17 cellular contexts compared by ENCODE assay signal in the genomic region with DNA sequence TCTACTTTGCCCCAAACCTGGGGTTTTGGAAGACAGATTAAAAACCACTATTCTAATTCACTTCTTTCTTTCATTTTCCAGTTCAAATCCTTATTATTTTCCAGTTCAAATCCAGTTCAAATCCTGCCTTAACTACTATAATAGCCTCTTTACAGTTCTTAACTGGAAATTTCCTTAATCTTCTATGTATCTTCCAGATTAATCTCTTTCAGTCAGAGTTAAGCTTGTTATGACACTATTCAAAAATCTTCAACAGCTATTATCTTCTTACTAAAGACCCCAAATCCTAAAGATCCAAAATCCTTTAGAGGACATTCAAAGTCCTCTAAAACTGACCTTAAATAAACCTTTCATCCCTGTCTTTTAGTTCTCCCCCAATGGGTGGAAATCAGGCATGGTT. TPM values are rescaled to one million over a fixed set of nuclear protein-coding genes. Genes with fewer than 3 reads are reported as not detected.
DNase-seq lines count a peak whose midpoint lies in the region; ATAC-seq and TF ChIP-seq lines count a peak whose summit lies in the region.
"Had no signal": no experiment of that assay in that cellular context is flagged by ENCODE, and none has a peak within 500 bp of the region (broad histone marks: within the 10 kb centered on the region; RNA-seq: fewer than 3 reads in every experiment).

No MANE protein-coding gene starts in this region.

- peaks cover 0 to 4% (median 0%) of the 10 kb centered on the region in 3 experiments for H3K36me3 ChIP-seq in naive thymus-derived CD4-positive, alpha-beta T cell (ENCODE audit: control insufficient read depth in 2 of 3, insufficient read depth in 3 of 3, low read length in 3 of 3)

- no peak overlapping the region for H3K4me3 Mint-ChIP-seq in activated CD8-positive, alpha-beta T cell treated with anti-CD3 and anti-CD28 coated beads for 36 hours
- no peak overlapping the region for H3K4me3 Mint-ChIP-seq in activated CD8-positive, alpha-beta T cell treated with anti-CD3 and anti-CD28 coated beads, Interleukin-2, amount 10 ng/mL, durations not matched to agents 7 days and 5 days
- H3K4me3 Mint-ChIP-seq in dendritic cell treated with granulocyte-macrophage colony-stimulating factor and Interleukin-4, amounts not matched to agents 40 ng/mL and 50 ng/mL, for 4 days: no peak overlapping the region
- H3K4me3 Mint-ChIP-seq in stimulated activated naive B cell treated with anti-CD40 and anti-IgM and Interleukin-4, amounts not matched to agents 10 μg/mL and 1 μg/mL and 100 μg/mL, for 72 hours: no peak overlapping the region
- H3K4me3 Mint-ChIP-seq in naive thymus-derived CD4-positive, alpha-beta T cell: no peak overlapping the region

- CTCF ChIA-PET in activated CD8-positive, alpha-beta T cell treated with anti-CD3 and anti-CD28 coated beads for 36 hours (lab: Charles Lee): interaction anchor here (10.8 kb wide), 1 partner anchor 74 kb away, joined by 191 read pairs; no protein-coding TSS in a partner anchor
- CTCF ChIA-PET in activated CD8-positive, alpha-beta T cell treated with anti-CD3 and anti-CD28 coated beads, Interleukin-2, amount 10 ng/mL, durations not matched to agents 7 days and 5 days (lab: Charles Lee): interaction anchor here (16.2 kb wide), 1 partner anchor 73 kb away, joined by 212 read pairs; no protein-coding TSS in a partner anchor
- CTCF ChIA-PET in naive thymus-derived CD4-positive, alpha-beta T cell (lab: Charles Lee): no interaction called here

- no peak overlapping the region for H3K4me3 ChIP-seq in naive thymus-derived CD4-positive, alpha-beta T cell (ENCODE audit: low read length)

- no peak for DNase-seq in activated CD8-positive, alpha-beta T cell treated with anti-CD3 and anti-CD28 coated beads for 36 hours
- DNase-seq in activated CD8-positive, alpha-beta T cell treated with anti-CD3 and anti-CD28 coated beads, Interleukin-2, amount 10 ng/mL, durations not matched to agents 7 days and 5 days: no peak
- DNase-seq in NCI-H82 (lab: John Stamatoyannopoulos, UW): peak; percentile 81
- DNase-seq in stimulated activated naive B cell treated with anti-CD40 and anti-IgM and Interleukin-4, amounts not matched to agents 10 μg/mL and 1 μg/mL and 100 μg/mL, for 72 hours: no peak
- DNase-seq in naive thymus-derived CD4-positive, alpha-beta T cell: no peak
- no peak for DNase-seq in central memory CD4-positive, alpha-beta T cell
- DNase-seq: DMS79, Karpas-422, NCI-H1417, NCI-H1930, NCI-H2171, NCI-H446 treated with DMSO at 0.1 percent for 48 hours, SIG-M5 had no signal

- no peaks in the 10 kb centered on the region for H3K9me3 Mint-ChIP-seq in activated CD8-positive, alpha-beta T cell treated with anti-CD3 and anti-CD28 coated beads for 36 hours
- H3K9me3 Mint-ChIP-seq in activated CD8-positive, alpha-beta T cell treated with anti-CD3 and anti-CD28 coated beads, Interleukin-2, amount 10 ng/mL, durations not matched to agents 7 days and 5 days (ENCODE audit: insufficient read depth): no peaks in the 10 kb centered on the region
- H3K9me3 Mint-ChIP-seq in dendritic cell treated with granulocyte-macrophage colony-stimulating factor and Interleukin-4, amounts not matched to agents 40 ng/mL and 50 ng/mL, for 4 days: no peaks in the 10 kb centered on the region
- H3K9me3 Mint-ChIP-seq in stimulated activated naive B cell treated with anti-CD40 and anti-IgM and Interleukin-4, amounts not matched to agents 10 μg/mL and 1 μg/mL and 100 μg/mL, for 72 hours: no peaks in the 10 kb centered on the region
- H3K9me3 Mint-ChIP-seq in naive thymus-derived CD4-positive, alpha-beta T cell: no peaks in the 10 kb centered on the region

- H3K9me3 ChIP-seq in naive thymus-derived CD4-positive, alpha-beta T cell (ENCODE audit: control insufficient read depth in 2 of 3, low read length in 3 of 3): no peaks in the 10 kb centered on the region

- peak overlapping the region; percentile 30 for H3K27ac Mint-ChIP-seq in activated CD8-positive, alpha-beta T cell treated with anti-CD3 and anti-CD28 coated beads for 36 hours
- no peak overlapping the region for H3K27ac Mint-ChIP-seq in activated CD8-positive, alpha-beta T cell treated with anti-CD3 and anti-CD28 coated beads, Interleukin-2, amount 10 ng/mL, durations not matched to agents 7 days and 5 days
- H3K27ac Mint-ChIP-seq in dendritic cell treated with granulocyte-macrophage colony-stimulating factor and Interleukin-4, amounts not matched to agents 40 ng/mL and 50 ng/mL, for 4 days: peak overlapping the region; percentile 12
- H3K27ac Mint-ChIP-seq in stimulated activated naive B cell treated with anti-CD40 and anti-IgM and Interleukin-4, amounts not matched to agents 10 μg/mL and 1 μg/mL and 100 μg/mL, for 72 hours: peak overlapping the region; percentile 47
- peak overlapping the region in 3 of 9 donors; percentile 9 to 53 (median 13) for H3K27ac Mint-ChIP-seq in naive thymus-derived CD4-positive, alpha-beta T cell

- intact Hi-C loops in activated CD8-positive, alpha-beta T cell treated with anti-CD3 and anti-CD28 coated beads for 36 hours (cut with micrococcal nuclease): no loop called here
- intact Hi-C loops in dendritic cell treated with granulocyte-macrophage colony-stimulating factor and Interleukin-4, amounts not matched to agents 40 ng/mL and 50 ng/mL, for 4 days (cut with micrococcal nuclease): no loop called here
- intact Hi-C loops in naive thymus-derived CD4-positive, alpha-beta T cell (cut with micrococcal nuclease): no loop called here

- H3K4me1 Mint-ChIP-seq in activated CD8-positive, alpha-beta T cell treated with anti-CD3 and anti-CD28 coated beads for 36 hours (ENCODE audit: low read depth): peaks cover 30% of the 10 kb centered on the region
- peaks cover 18% of the 10 kb centered on the region for H3K4me1 Mint-ChIP-seq in activated CD8-positive, alpha-beta T cell treated with anti-CD3 and anti-CD28 coated beads, Interleukin-2, amount 10 ng/mL, durations not matched to agents 7 days and 5 days (ENCODE audit: low read depth)
- peaks cover 20% of the 10 kb centered on the region for H3K4me1 Mint-ChIP-seq in dendritic cell treated with granulocyte-macrophage colony-stimulating factor and Interleukin-4, amounts not matched to agents 40 ng/mL and 50 ng/mL, for 4 days (ENCODE audit: low read depth)
- peaks cover 28 to 57% of the 10 kb centered on the region in 2 donors for H3K4me1 Mint-ChIP-seq in stimulated activated naive B cell treated with anti-CD40 and anti-IgM and Interleukin-4, amounts not matched to agents 10 μg/mL and 1 μg/mL and 100 μg/mL, for 72 hours
- H3K4me1 Mint-ChIP-seq in naive thymus-derived CD4-positive, alpha-beta T cell: peaks cover 7 to 34% (median 26%) of the 10 kb centered on the region in 7 donors

- peaks cover 0 to 5% of the 10 kb centered on the region in 2 donors for H3K4me1 ChIP-seq in naive thymus-derived CD4-positive, alpha-beta T cell (ENCODE audit: control insufficient read depth in 2 of 2, insufficient read depth in 2 of 2, low read length in 2 of 2)

- TF ChIP-seq CTCF in activated CD8-positive, alpha-beta T cell treated with anti-CD3 and anti-CD28 coated beads for 36 hours (IDR thresholded peaks at IDR 0.05): no peak

- no peaks in the 10 kb centered on the region for H3K27me3 ChIP-seq in naive thymus-derived CD4-positive, alpha-beta T cell (ENCODE audit: control insufficient read depth in 2 of 2, insufficient read depth in 2 of 2, low read length in 2 of 2)

- no peak overlapping the region for H3K27ac ChIP-seq in naive thymus-derived CD4-positive, alpha-beta T cell (ENCODE audit: low read depth, low read length)
- H3K27ac ChIP-seq: C4-2B had no signal

- peaks cover 4% of the 10 kb centered on the region for H3K36me3 Mint-ChIP-seq in activated CD8-positive, alpha-beta T cell treated with anti-CD3 and anti-CD28 coated beads for 36 hours (ENCODE audit: low read depth)
- peaks cover 5% of the 10 kb centered on the region for H3K36me3 Mint-ChIP-seq in activated CD8-positive, alpha-beta T cell treated with anti-CD3 and anti-CD28 coated beads, Interleukin-2, amount 10 ng/mL, durations not matched to agents 7 days and 5 days (ENCODE audit: low read depth)
- H3K36me3 Mint-ChIP-seq in dendritic cell treated with granulocyte-macrophage colony-stimulating factor and Interleukin-4, amounts not matched to agents 40 ng/mL and 50 ng/mL, for 4 days (ENCODE audit: low read depth): peaks cover 27% of the 10 kb centered on the region
- peaks cover 14 to 36% of the 10 kb centered on the region in 2 donors for H3K36me3 Mint-ChIP-seq in stimulated activated naive B cell treated with anti-CD40 and anti-IgM and Interleukin-4, amounts not matched to agents 10 μg/mL and 1 μg/mL and 100 μg/mL, for 72 hours
- peaks cover 0 to 11% (median 6%) of the 10 kb centered on the region in 5 donors for H3K36me3 Mint-ChIP-seq in naive thymus-derived CD4-positive, alpha-beta T cell

- POLR2A ChIA-PET in activated CD8-positive, alpha-beta T cell treated with anti-CD3 and anti-CD28 coated beads for 36 hours (lab: Charles Lee): no interaction called here
- POLR2A ChIA-PET in activated CD8-positive, alpha-beta T cell treated with anti-CD3 and anti-CD28 coated beads, Interleukin-2, amount 10 ng/mL, durations not matched to agents 7 days and 5 days (lab: Charles Lee): no interaction called here
- POLR2A ChIA-PET in naive thymus-derived CD4-positive, alpha-beta T cell (lab: Charles Lee): no interaction called here

- no peak for ATAC-seq in activated CD8-positive, alpha-beta T cell treated with anti-CD3 and anti-CD28 coated beads for 36 hours
- no peak for ATAC-seq in activated CD8-positive, alpha-beta T cell treated with anti-CD3 and anti-CD28 coated beads, Interleukin-2, amount 10 ng/mL, durations not matched to agents 7 days and 5 days
- ATAC-seq in stimulated activated naive B cell treated with anti-CD40 and anti-IgM and Interleukin-4, amounts not matched to agents 10 μg/mL and 1 μg/mL and 100 μg/mL, for 72 hours (replicated peaks): no peak
- ATAC-seq in HG03108 (IDR thresholded peaks at IDR 0.05; ENCODE audit: unreplicated experiment): no peak
- no peak for ATAC-seq in naive thymus-derived CD4-positive, alpha-beta T cell
- ATAC-seq: HepG2 had no signal

- no peaks in the 10 kb centered on the region for H3K27me3 Mint-ChIP-seq in activated CD8-positive, alpha-beta T cell treated with anti-CD3 and anti-CD28 coated beads for 36 hours
- H3K27me3 Mint-ChIP-seq in activated CD8-positive, alpha-beta T cell treated with anti-CD3 and anti-CD28 coated beads, Interleukin-2, amount 10 ng/mL, durations not matched to agents 7 days and 5 days (ENCODE audit: low read depth): no peaks in the 10 kb centered on the region
- H3K27me3 Mint-ChIP-seq in dendritic cell treated with granulocyte-macrophage colony-stimulating factor and Interleukin-4, amounts not matched to agents 40 ng/mL and 50 ng/mL, for 4 days: no peaks in the 10 kb centered on the region
- no peaks in the 10 kb centered on the region for H3K27me3 Mint-ChIP-seq in stimulated activated naive B cell treated with anti-CD40 and anti-IgM and Interleukin-4, amounts not matched to agents 10 μg/mL and 1 μg/mL and 100 μg/mL, for 72 hours
- H3K27me3 Mint-ChIP-seq in naive thymus-derived CD4-positive, alpha-beta T cell: no peaks in the 10 kb centered on the region

RNA-seq across cellular contexts. Expression of a gene that starts 30.1 kb away (rescaled TPM):
- 10 to 100 TPM; 14.9 to 17.4 TPM for total RNA-seq in activated CD8-positive, alpha-beta T cell treated with anti-CD3 and anti-CD28 coated beads for 36 hours
- total RNA-seq in activated CD8-positive, alpha-beta T cell treated with anti-CD3 and anti-CD28 coated beads, Interleukin-2, amount 10 ng/mL, durations not matched to agents 7 days and 5 days: 10 to 100 TPM; 18.4 to 19.7 TPM
- total RNA-seq in naive thymus-derived CD4-positive, alpha-beta T cell: 10 to 100 TPM; 26.1 to 36.5 (median 28.6) TPM
- polyA plus RNA-seq in naive thymus-derived CD4-positive, alpha-beta T cell: 10 to 100 TPM in 1 of 2 donors, 1 to 10 TPM in 1; 3.2 to 11.2 TPM
